8 cellular contexts compared by ENCODE assay signal in genomic region chr10:29634764-29635625, GRCh38. TPM values are rescaled to one million over a fixed set of nuclear protein-coding genes. Genes with fewer than 3 reads are reported as not detected.
A peak's percentile ranks its signal among the peaks of the same experiment; 100 is the strongest.
DNase-seq lines count a peak whose midpoint lies in the region; ATAC-seq and TF ChIP-seq lines count a peak whose summit lies in the region.

A gene with protein sequence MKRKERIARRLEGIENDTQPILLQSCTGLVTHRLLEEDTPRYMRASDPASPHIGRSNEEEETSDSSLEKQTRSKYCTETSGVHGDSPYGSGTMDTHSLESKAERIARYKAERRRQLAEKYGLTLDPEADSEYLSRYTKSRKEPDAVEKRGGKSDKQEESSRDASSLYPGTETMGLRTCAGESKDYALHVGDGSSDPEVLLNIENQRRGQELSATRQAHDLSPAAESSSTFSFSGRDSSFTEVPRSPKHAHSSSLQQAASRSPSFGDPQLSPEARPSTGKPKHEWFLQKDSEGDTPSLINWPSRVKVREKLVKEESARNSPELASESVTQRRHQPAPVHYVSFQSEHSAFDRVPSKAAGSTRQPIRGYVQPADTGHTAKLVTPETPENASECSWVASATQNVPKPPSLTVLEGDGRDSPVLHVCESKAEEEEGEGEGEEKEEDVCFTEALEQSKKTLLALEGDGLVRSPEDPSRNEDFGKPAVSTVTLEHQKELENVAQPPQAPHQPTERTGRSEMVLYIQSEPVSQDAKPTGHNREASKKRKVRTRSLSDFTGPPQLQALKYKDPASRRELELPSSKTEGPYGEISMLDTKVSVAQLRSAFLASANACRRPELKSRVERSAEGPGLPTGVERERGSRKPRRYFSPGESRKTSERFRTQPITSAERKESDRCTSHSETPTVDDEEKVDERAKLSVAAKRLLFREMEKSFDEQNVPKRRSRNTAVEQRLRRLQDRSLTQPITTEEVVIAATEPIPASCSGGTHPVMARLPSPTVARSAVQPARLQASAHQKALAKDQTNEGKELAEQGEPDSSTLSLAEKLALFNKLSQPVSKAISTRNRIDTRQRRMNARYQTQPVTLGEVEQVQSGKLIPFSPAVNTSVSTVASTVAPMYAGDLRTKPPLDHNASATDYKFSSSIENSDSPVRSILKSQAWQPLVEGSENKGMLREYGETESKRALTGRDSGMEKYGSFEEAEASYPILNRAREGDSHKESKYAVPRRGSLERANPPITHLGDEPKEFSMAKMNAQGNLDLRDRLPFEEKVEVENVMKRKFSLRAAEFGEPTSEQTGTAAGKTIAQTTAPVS (N-terminal part only) (minus strand): TSS chr10:29634971. CDS start chr10:29555058, 79,913 bp downstream.

- H3K56ac ChIP-seq in H9 (ENCODE audit: insufficient read length, low read depth, low read length), result no peak within 1 kb of the TSS

- no peaks in the 10 kb centered on the region for H3K79me2 ChIP-seq in H9 (ENCODE audit: insufficient read depth, low read length)
- H3K79me2 ChIP-seq in parathyroid adenoma, result peaks cover 24% of the 10 kb centered on the region

- H4K20me1 ChIP-seq in H9 (ENCODE audit: control insufficient read depth, insufficient read depth, insufficient read length), result no peaks in the 10 kb centered on the region

- H3K4me1 ChIP-seq in H9 (ENCODE audit: insufficient read depth, low read length) (peaks cover 7% of the 10 kb centered on the region; the same call in 1 of the 2 replicates), parathyroid adenoma (no peaks in the 10 kb centered on the region)

- H3K9me3 ChIP-seq in H9 (ENCODE audit: control insufficient read depth, low read depth, low read length), result no peaks in the 10 kb centered on the region
- no peaks in the 10 kb centered on the region for H3K9me3 ChIP-seq in T-helper 17 cell (ENCODE audit: control insufficient read depth, low read length, poor library complexity, severe bottlenecking)
- H3K9me3 ChIP-seq in parathyroid adenoma (ENCODE audit: control insufficient read depth, low read length), result no peaks in the 10 kb centered on the region

- ATAC-seq in T-helper 17 cell (no peak), GM21526 (IDR thresholded peaks at IDR 0.05; ENCODE audit: low FRiP score, unreplicated experiment) (no peak)

- no peak within 1 kb of the TSS for H4K5ac ChIP-seq in H9 (ENCODE audit: insufficient read length, low read depth, low read length)

- H2AK5ac ChIP-seq in H9 (ENCODE audit: insufficient read length, low read length), result no peak within 1 kb of the TSS

- H3K23ac ChIP-seq in H9 (ENCODE audit: insufficient read length, low read depth, low read length), result no peak within 1 kb of the TSS

- POLR2A ChIA-PET in GM10248 (lab: Yijun Ruan, JAX), result no interaction called here

- DNase-seq in H9, result peak; percentile 64
- no peak for DNase-seq in T-helper 17 cell
- DNase-seq in glomerular visceral epithelial cell (ENCODE audit: extremely low spot score), result peak; percentile 77
- DNase-seq in activated gamma-delta T cell (lab: John Stamatoyannopoulos, UW), result no peak
- no peak for DNase-seq in NCI-H2171 treated with DMSO at 0.1 percent for 48 hours (lab: John Stamatoyannopoulos, UW)
- DNase-seq in GM10248 (ENCODE audit: extremely low spot score), result no peak

- H3K14ac ChIP-seq in H9 (ENCODE audit: insufficient read depth, low read length), result peak within 1 kb of the TSS; percentile 12; the same call in 1 of the 2 replicates

- no peak within 1 kb of the TSS for H3T11ph ChIP-seq in H9 (ENCODE audit: low read length)

- H3K9ac ChIP-seq in H9 (ENCODE audit: extremely low read depth, insufficient read length, low read length) (no peak within 1 kb of the TSS), parathyroid adenoma (no peak within 1 kb of the TSS)

- H2BK20ac ChIP-seq in H9 (ENCODE audit: low read depth, low read length, poor library complexity, severe bottlenecking), result no peak within 1 kb of the TSS

- no peak within 1 kb of the TSS for H3K18ac ChIP-seq in H9 (ENCODE audit: insufficient read length, low read depth, low read length)

- H3K36me3 ChIP-seq in parathyroid adenoma (ENCODE audit: control insufficient read depth, insufficient read depth, low read length), result no peaks in the 10 kb centered on the region

- H3K4me1 Mint-ChIP-seq in H9 (peaks cover 35 to 36% of the 10 kb centered on the region in 2 experiments), T-helper 17 cell (peaks cover 39% of the 10 kb centered on the region)

- H4K91ac ChIP-seq in H9 (ENCODE audit: insufficient read length, low read depth, low read length), result no peak within 1 kb of the TSS

- peak within 1 kb of the TSS; percentile 39 to 41 for H3K4me3 Mint-ChIP-seq in H9
- peak within 1 kb of the TSS; percentile 77 for H3K4me3 Mint-ChIP-seq in T-helper 17 cell

- H3K79me1 ChIP-seq in H9 (ENCODE audit: insufficient read depth, low read depth, low read length, poor library complexity, severe bottlenecking), result no peaks in the 10 kb centered on the region

- TF ChIP-seq CTCF in H9 (conservative IDR thresholded peaks at IDR 0.05) (peak; percentile 4; the same call in 1 of the 3 replicates), parathyroid adenoma (IDR thresholded peaks at IDR 0.05) (no peak), GM10248 (IDR thresholded peaks at IDR 0.05; ENCODE audit: control extremely low read depth, extremely low read depth, low read depth, missing control alignments) (no peak)

- H2BK120ac ChIP-seq in H9 (ENCODE audit: low read depth, low read length, poor library complexity, severe bottlenecking), result no peak within 1 kb of the TSS

- no peak within 1 kb of the TSS for H4K8ac ChIP-seq in H9 (replicated peaks; ENCODE audit: insufficient read length, low read depth, low read length)

- H3K9me3 Mint-ChIP-seq in H9, result peaks cover 2 to 4% of the 10 kb centered on the region in 2 experiments

- no peak within 1 kb of the TSS for H3K4ac ChIP-seq in H9 (ENCODE audit: low read depth, low read length)

- no peaks in the 10 kb centered on the region for H3K27me3 ChIP-seq in H9 (ENCODE audit: insufficient read depth, low read length)
- no peaks in the 10 kb centered on the region for H3K27me3 ChIP-seq in parathyroid adenoma (ENCODE audit: control insufficient read depth, insufficient read depth, low read length)

- H3K4me2 ChIP-seq in H9 (ENCODE audit: insufficient read depth, insufficient read length, low read length) (peak within 1 kb of the TSS; percentile 58), parathyroid adenoma (ENCODE audit: low read length) (no peak within 1 kb of the TSS)

- H3K4me3 ChIP-seq in parathyroid adenoma (ENCODE audit: low read depth, low read length), result no peak within 1 kb of the TSS

- peaks cover 5 to 13% (median 6%) of the 10 kb centered on the region in 3 experiments; a peak in 6 of 7 replicates for H3K36me3 Mint-ChIP-seq in H9 (ENCODE audit: insufficient read depth in 1 of 3, low read depth in 3 of 3)
- H3K36me3 Mint-ChIP-seq in T-helper 17 cell (ENCODE audit: low read depth), result peaks cover 2% of the 10 kb centered on the region

- H2AFZ ChIP-seq in H9 (ENCODE audit: low read length) (no peak within 1 kb of the TSS), parathyroid adenoma (no peak within 1 kb of the TSS)

- H3K27me3 Mint-ChIP-seq in H9 (ENCODE audit: low read depth), result no peaks in the 10 kb centered on the region
- no peaks in the 10 kb centered on the region for H3K27me3 Mint-ChIP-seq in T-helper 17 cell

- CTCF ChIA-PET in GM10248 (lab: Yijun Ruan, JAX), result no interaction called here

- H3K27ac ChIP-seq in H9 (ENCODE audit: insufficient read length, low read depth, low read length) (no peak within 1 kb of the TSS), parathyroid adenoma (peak within 1 kb of the TSS; percentile 43)

- H3K27ac Mint-ChIP-seq in H9 (peak within 1 kb of the TSS; percentile 82 to 89 (median 86); a peak in 6 of 7 replicates), T-helper 17 cell (peak within 1 kb of the TSS; percentile 97)

- no peak within 1 kb of the TSS for H2BK15ac ChIP-seq in H9 (ENCODE audit: low read depth, low read length)

- no CpG with 5 or more reads among the region's 10 CpGs for WGBS in H9 (ENCODE audit: extremely low coverage, insufficient read length, low lambda C conversion rate)

- H3K23me2 ChIP-seq in H9 (ENCODE audit: insufficient read length, low read depth, low read length, poor library complexity, severe bottlenecking), result no peaks in the 10 kb centered on the region

- no peak within 1 kb of the TSS for H2BK5ac ChIP-seq in H9 (ENCODE audit: insufficient read length, low read length)

- no peak within 1 kb of the TSS for H2BK12ac ChIP-seq in H9 (ENCODE audit: insufficient read length, low read depth, low read length)

RNA-seq across cellular contexts. Expression of the gene that starts here (rescaled TPM):
- total RNA-seq in H9 (2021) (13.1 and 15.3 TPM in 2 replicates), T-helper 17 cell (10 to 100 TPM; 39.5 to 46.4 TPM)

Comparison
In these comparisons a context has a peak if more than half of its experiments do, and no peak if none do; other contexts are left out.
1. DNase-seq: peak in H9 (single experiment) and glomerular visceral epithelial cell (single experiment); none in T-helper 17 cell (0 of 3), activated gamma-delta T cell (single experiment), NCI-H2171 treated with DMSO at 0.1 percent for 48 hours (single experiment) and GM10248 (single experiment).